Comparison of ENCODE assay signal across 27 cellular contexts in the genomic region with DNA sequence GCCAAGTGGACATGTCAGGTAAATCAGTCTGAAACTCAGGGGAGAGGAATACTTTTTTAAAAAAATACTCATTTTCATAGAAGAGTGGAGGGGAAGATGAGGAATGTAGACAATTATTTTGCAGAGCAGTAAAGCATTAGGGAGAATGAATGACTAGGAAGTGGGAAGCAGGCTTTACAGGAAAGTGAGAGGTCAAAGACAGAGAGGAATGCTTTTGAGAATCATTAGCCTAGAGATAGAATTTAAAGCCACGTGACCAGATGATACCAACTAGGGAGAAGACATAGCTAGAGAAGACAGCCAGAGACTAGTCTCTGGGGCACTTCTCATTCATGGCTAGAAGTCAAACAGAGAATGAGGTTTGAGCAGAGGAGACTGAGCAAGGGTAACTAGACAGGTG.
"Had no signal": no experiment of that assay in that cellular context is flagged by ENCODE, and none has a peak within 500 bp of the region (broad histone marks: within the 10 kb centered on the region; RNA-seq: fewer than 3 reads in every experiment).

No MANE protein-coding gene starts in this region.

- H3K4me3 ChIP-seq: colonic mucosa, spleen, suprapubic skin, tibial artery had no signal

- H3K9me3 ChIP-seq: colonic mucosa, spleen, suprapubic skin, tibial artery had no signal

- H3K27ac ChIP-seq: colonic mucosa, epithelial cell of prostate, spleen, suprapubic skin, tibial artery had no signal

- H3K4me1 ChIP-seq: colonic mucosa, spleen, suprapubic skin, tibial artery had no signal

- FAIRE-seq: bronchial epithelial cell, endometrium, frontal cortex had no signal

- H3K36me3 ChIP-seq: colonic mucosa had no signal

- ATAC-seq: activated T-cell treated with anti-CD3 and anti-CD28 coated beads, Interleukin-2, amount 50 U/mL, for 4 hours; activated T-helper 17 cell treated with anti-CD3 and anti-CD28 coated beads, Interleukin-2, amount 50 U/mL, for 72 hours; left colon; naive thymus-derived CD8-positive, alpha-beta T cell; right cardiac atrium had no signal

- H3K27me3 ChIP-seq: colonic mucosa, spleen, suprapubic skin, tibial artery had no signal

- DNase-seq: activated CD4-positive, alpha-beta memory T cell treated with anti-CD3 and anti-CD28 coated beads, Interleukin-2, amount 10 ng/mL, durations not matched to agents 7 days and 5 days; activated CD4-positive, alpha-beta T cell treated with anti-CD3 and anti-CD28 coated beads for 1 hour; activated CD4-positive, alpha-beta T cell treated with anti-CD3 and anti-CD28 coated beads, Interleukin-2, amount 10 ng/mL, durations not matched to agents 7 days and 5 days; activated gamma-delta T cell treated with Interleukin-2 at 50 U/mL for 16 hours; activated naive CD4-positive, alpha-beta T cell treated with anti-CD3 and anti-CD28 coated beads, Interleukin-2, amount 50 U/mL, for 16 hours; activated T-cell treated with anti-CD3 and anti-CD28 coated beads, Interleukin-2, amount 50 U/mL, for 4 hours; amniotic stem cell; colonic mucosa; effector CD8-positive, alpha-beta T cell; glutamatergic neuron; islet precursor cell; left colon; mammary epithelial cell; midbrain; naive thymus-derived CD8-positive, alpha-beta T cell; nucleus accumbens; right cardiac atrium; spleen; stimulated activated naive CD4-positive, alpha-beta T cell; T-helper 2 cell; tibial artery had no signal
